8 cellular contexts compared by ENCODE assay signal in the genomic region with DNA sequence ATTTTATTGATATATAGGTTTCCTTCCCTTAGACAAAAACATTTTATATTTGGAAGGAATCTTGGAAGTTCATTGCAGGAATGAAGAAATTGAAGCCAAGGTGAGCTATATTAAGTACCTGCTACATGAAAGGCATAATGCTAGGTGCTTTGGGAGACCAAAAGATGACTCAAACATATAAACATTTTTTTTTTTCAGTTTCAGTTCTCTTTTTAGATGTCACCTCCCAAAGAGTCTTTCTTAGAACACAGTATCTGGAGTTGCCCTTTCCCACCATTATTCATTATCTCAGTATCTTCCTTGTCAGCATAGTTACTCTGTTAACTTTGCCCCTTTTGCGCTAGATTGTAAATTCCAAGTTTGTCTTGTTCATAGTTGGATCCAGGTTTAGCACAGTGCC. TPM values are rescaled to one million over a fixed set of nuclear protein-coding genes. Genes with fewer than 3 reads are reported as not detected.
DNase-seq lines count a peak whose midpoint lies in the region; ATAC-seq and TF ChIP-seq lines count a peak whose summit lies in the region.

No MANE protein-coding gene starts in this region.

- ATAC-seq in HCT116 (no peak), left lung (no peak), GM18907 (IDR thresholded peaks at IDR 0.05; ENCODE audit: unreplicated experiment) (no peak)

- no peaks in the 10 kb centered on the region for H3K9me2 ChIP-seq in HCT116 (ENCODE audit: insufficient read depth)

- peaks cover 4% of the 10 kb centered on the region for H3K27me3 Mint-ChIP-seq in activated T-helper 1 cell treated with anti-CD3 and anti-CD28 coated beads, Interleukin-12 subunit alpha, Interleukin-12 subunit beta, Interleukin-2, Interleukin-4 antibody, amounts not matched to agents 30 ng/mL and 10 ng/mL and 1 ng/mL, durations not matched to agents 14 hours and 24 hours and 36 hours (ENCODE audit: insufficient read depth)

- intact Hi-C loops in A673 (cut with micrococcal nuclease; ENCODE audit: unreplicated experiment), result no loop called here
- intact Hi-C loops in HCT116 (cut with micrococcal nuclease), result no loop called here
- intact Hi-C loops in activated T-helper 1 cell treated with anti-CD3 and anti-CD28 coated beads, Interleukin-12 subunit alpha, Interleukin-12 subunit beta, Interleukin-2, Interleukin-4 antibody, amounts not matched to agents 30 ng/mL and 10 ng/mL and 1 ng/mL, durations not matched to agents 14 hours and 24 hours and 36 hours (cut with micrococcal nuclease), result loop anchor here (2.0 to 10.0 kb wide), 4 partner anchors 217 to 1189 kb away; a partner anchor contains a TSS
- intact Hi-C loops in left lung (cut with DNase I), result no loop called here

- H3K36me3 Mint-ChIP-seq in activated T-helper 1 cell treated with anti-CD3 and anti-CD28 coated beads, Interleukin-12 subunit alpha, Interleukin-12 subunit beta, Interleukin-2, Interleukin-4 antibody, amounts not matched to agents 30 ng/mL and 10 ng/mL and 1 ng/mL, durations not matched to agents 14 hours and 24 hours and 36 hours (ENCODE audit: low read depth), result peaks cover 12% of the 10 kb centered on the region

- DNase-seq in A673 (ENCODE audit: low spot score), result no peak
- no peak for DNase-seq in HCT116 (ENCODE audit: low read depth, low spot score)
- DNase-seq in activated T-helper 1 cell treated with anti-CD3 and anti-CD28 coated beads, Interleukin-12 subunit alpha, Interleukin-12 subunit beta, Interleukin-2, Interleukin-4 antibody, amounts not matched to agents 30 ng/mL and 10 ng/mL and 1 ng/mL, durations not matched to agents 14 hours and 24 hours and 36 hours (ENCODE audit: low spot score), result no peak
- no peak for DNase-seq in left lung
- no peak for DNase-seq in HuH-7.5 (ENCODE audit: low spot score)
- no peak for DNase-seq in activated gamma-delta T cell (lab: John Stamatoyannopoulos, UW)
- no peak for DNase-seq in NCI-H526 treated with DMSO at 0.1 percent for 48 hours (lab: John Stamatoyannopoulos, UW)

- H3K9me3 ChIP-seq in A673 (ENCODE audit: low read depth, low read length, poor library complexity, severe bottlenecking) (no peaks in the 10 kb centered on the region), HCT116 (ENCODE audit: control insufficient read depth in 1 of 2, insufficient read depth in 1 of 2, low read depth in 1 of 2, low read length in 2 of 2) (no peaks in the 10 kb centered on the region), left lung (no peaks in the 10 kb centered on the region)

- H3K4me3 ChIP-seq in A673 (ENCODE audit: low read depth, low read length, poor library complexity, severe bottlenecking) (peak overlapping the region; percentile 73), HCT116 (replicated peaks in 1 of 2; ENCODE audit: low read depth in 1 of 2, low read length in 2 of 2) (peak overlapping the region; percentile 82 to 98), left lung (peak overlapping the region; percentile 78 to 87)

- BruUV-seq in A673 (replicated peaks; lab: Mats Ljungman, UMichigan) (no TSS peak), HCT116 (replicated peaks; lab: Mats Ljungman, UMichigan) (no TSS peak)

- H3K4me1 Mint-ChIP-seq in activated T-helper 1 cell treated with anti-CD3 and anti-CD28 coated beads, Interleukin-12 subunit alpha, Interleukin-12 subunit beta, Interleukin-2, Interleukin-4 antibody, amounts not matched to agents 30 ng/mL and 10 ng/mL and 1 ng/mL, durations not matched to agents 14 hours and 24 hours and 36 hours (ENCODE audit: low read depth), result peaks cover 45% of the 10 kb centered on the region

- POLR2A ChIA-PET in A673 (lab: Charles Lee; ENCODE audit: low non-redundant PET) (no interaction called here), HCT116 (lab: Charles Lee) (no interaction called here)

- TF ChIP-seq POLR2A in HCT116 (IDR thresholded peaks at IDR 0.05; ENCODE audit: borderline replicate concordance, extremely low read depth, insufficient read depth, insufficient read length), result no peak

- H2AFZ ChIP-seq in HCT116 (ENCODE audit: low read depth, low read length, poor library complexity, severe bottlenecking), result no peak overlapping the region

- peaks cover 18% of the 10 kb centered on the region for H3K79me2 ChIP-seq in HCT116 (ENCODE audit: insufficient read depth, low read length)

- peak overlapping the region; percentile 94 for H3K4me3 Mint-ChIP-seq in activated T-helper 1 cell treated with anti-CD3 and anti-CD28 coated beads, Interleukin-12 subunit alpha, Interleukin-12 subunit beta, Interleukin-2, Interleukin-4 antibody, amounts not matched to agents 30 ng/mL and 10 ng/mL and 1 ng/mL, durations not matched to agents 14 hours and 24 hours and 36 hours

- peaks cover 8% of the 10 kb centered on the region for H3K9me3 Mint-ChIP-seq in activated T-helper 1 cell treated with anti-CD3 and anti-CD28 coated beads, Interleukin-12 subunit alpha, Interleukin-12 subunit beta, Interleukin-2, Interleukin-4 antibody, amounts not matched to agents 30 ng/mL and 10 ng/mL and 1 ng/mL, durations not matched to agents 14 hours and 24 hours and 36 hours

- TF ChIP-seq CTCF in A673 (conservative IDR thresholded peaks at IDR 0.05; ENCODE audit: low read depth, low read length) (no peak), HCT116 (IDR thresholded peaks at IDR 0.05 in 2 of 3, conservative IDR thresholded peaks at IDR 0.05 in 1 of 3; ENCODE audit: borderline replicate concordance in 1 of 3, insufficient read depth in 1 of 3, low read depth in 2 of 3, low read length in 2 of 3) (no peak), left lung (IDR thresholded peaks at IDR 0.05) (no peak)

- no peaks in the 10 kb centered on the region for H4K20me1 ChIP-seq in HCT116 (ENCODE audit: insufficient read depth)

- peak overlapping the region; percentile 82 for H3K27ac ChIP-seq in A673 (ENCODE audit: low read depth, low read length, poor library complexity, severe bottlenecking)
- no peak overlapping the region for H3K27ac ChIP-seq in HCT116 (ENCODE audit: low read depth, low read length)
- no peak overlapping the region for H3K27ac ChIP-seq in left lung

- no peaks in the 10 kb centered on the region for H3K36me3 ChIP-seq in A673 (ENCODE audit: insufficient read depth, low read length, poor library complexity, severe bottlenecking)
- H3K36me3 ChIP-seq in HCT116 (ENCODE audit: control insufficient read depth in 1 of 2, insufficient read depth in 2 of 2, low read length in 2 of 2), result no peaks in the 10 kb centered on the region
- H3K36me3 ChIP-seq in left lung, result peaks cover 0 to 2% of the 10 kb centered on the region in 2 donors

- RAD21 ChIA-PET in HCT116 (lab: Charles Lee; ENCODE audit: low non-redundant PET in 1 of 2, low total read pairs in 2 of 2, uncharacterized antibody in 2 of 2, unreplicated experiment in 2 of 2), result no interaction called here

- no peak for TF ChIP-seq RAD21 in HCT116 (IDR thresholded peaks at IDR 0.05; ENCODE audit: low read depth)

- H3K9ac ChIP-seq in HCT116 (ENCODE audit: low read length), result peak overlapping the region; percentile 93

- H3K27me3 ChIP-seq in A673 (replicated peaks; ENCODE audit: insufficient read depth, low read depth, low read length, poor library complexity) (no peaks in the 10 kb centered on the region), HCT116 (ENCODE audit: insufficient read depth, low read length) (no peaks in the 10 kb centered on the region), left lung (no peaks in the 10 kb centered on the region)

- peak overlapping the region; percentile 94 for H3K27ac Mint-ChIP-seq in activated T-helper 1 cell treated with anti-CD3 and anti-CD28 coated beads, Interleukin-12 subunit alpha, Interleukin-12 subunit beta, Interleukin-2, Interleukin-4 antibody, amounts not matched to agents 30 ng/mL and 10 ng/mL and 1 ng/mL, durations not matched to agents 14 hours and 24 hours and 36 hours

- H3K4me2 ChIP-seq in HCT116 (ENCODE audit: low read length), result peak overlapping the region; percentile 100

- CTCF ChIA-PET in A673 (lab: Charles Lee) (no interaction called here), HCT116 (lab: Charles Lee) (no interaction called here)

- H3K4me1 ChIP-seq in A673 (ENCODE audit: insufficient read depth, low read length, poor library complexity, severe bottlenecking), result peaks cover 8% of the 10 kb centered on the region
- peaks cover 0 to 19% of the 10 kb centered on the region in 2 experiments; a peak in 3 of 4 replicates for H3K4me1 ChIP-seq in HCT116 (ENCODE audit: control insufficient read depth in 1 of 2, insufficient read depth in 2 of 2, low read length in 2 of 2)
- H3K4me1 ChIP-seq in left lung, result peaks cover 5 to 33% of the 10 kb centered on the region in 2 donors

TF ChIP-seq in HCT116, 20 proteins besides CTCF, POLR2A, EP300 and RAD21 (continues in another document):
- TF ChIP-seq YY1 (IDR thresholded peaks at IDR 0.05; ENCODE audit: extremely low read depth, insufficient replicate concordance, low read depth, low read length), result no peak
- TF ChIP-seq TCF7L2 (IDR thresholded peaks at IDR 0.05; ENCODE audit: borderline replicate concordance, extremely low read depth, insufficient read depth, insufficient read length), result no peak
- TF ChIP-seq CBX3 (IDR thresholded peaks at IDR 0.05; ENCODE audit: low read depth), result no peak
- no peak for TF ChIP-seq ZNF274 (IDR thresholded peaks at IDR 0.05; ENCODE audit: low read depth, low read length)

RNA-seq across cellular contexts. Expression of a gene that starts 1.1 kb away (rescaled TPM):
- total RNA-seq in A673 (2021) (15.1 and 16.9 TPM in 2 replicates), HCT116 (2021; ENCODE audit: unreplicated experiment) (9.6 TPM), left lung (10 to 100 TPM; 10.1 to 12.0 TPM)
- 5.6 and 5.7 TPM in 2 replicates for polyA plus RNA-seq in HCT116 (2012)
- 15.9 and 17.2 TPM in 2 replicates for total RNA-seq in activated T-helper 1 cell treated with anti-CD3 and anti-CD28 coated beads, Interleukin-12 subunit alpha, Interleukin-12 subunit beta, Interleukin-2, Interleukin-4 antibody, amounts not matched to agents 30 ng/mL and 10 ng/mL and 1 ng/mL, durations not matched to agents 14 hours and 24 hours and 36 hours

RNA-seq across cellular contexts. Expression of a gene that starts 1.6 kb away (rescaled TPM):
- total RNA-seq in A673 (2021) (11.0 and 18.9 TPM in 2 replicates), HCT116 (2021; ENCODE audit: unreplicated experiment) (15.6 TPM), left lung (10 to 100 TPM; 23.0 to 62.4 TPM)
- polyA plus RNA-seq in HCT116 (2012), result 5.8 and 8.6 TPM in 2 replicates
- total RNA-seq in activated T-helper 1 cell treated with anti-CD3 and anti-CD28 coated beads, Interleukin-12 subunit alpha, Interleukin-12 subunit beta, Interleukin-2, Interleukin-4 antibody, amounts not matched to agents 30 ng/mL and 10 ng/mL and 1 ng/mL, durations not matched to agents 14 hours and 24 hours and 36 hours, result 10.8 and 11.0 TPM in 2 replicates
